8 cellular contexts compared by ENCODE assay signal in genomic region chr11:2891901-2892214, GRCh38.
DNase-seq lines count a peak whose midpoint lies in the region; ATAC-seq and TF ChIP-seq lines count a peak whose summit lies in the region.

No MANE protein-coding gene starts in this region.

- no peaks in the 10 kb centered on the region for H3K36me3 Mint-ChIP-seq in dendritic cell treated with granulocyte-macrophage colony-stimulating factor and Interleukin-4, amounts not matched to agents 40 ng/mL and 50 ng/mL, for 4 days (ENCODE audit: low read depth)
- H3K36me3 Mint-ChIP-seq in nephron (ENCODE audit: low read depth): no peaks in the 10 kb centered on the region

- H3K9me3 Mint-ChIP-seq in dendritic cell treated with granulocyte-macrophage colony-stimulating factor and Interleukin-4, amounts not matched to agents 40 ng/mL and 50 ng/mL, for 4 days: no peaks in the 10 kb centered on the region
- no peaks in the 10 kb centered on the region for H3K9me3 Mint-ChIP-seq in nephron

- no peak for ATAC-seq in HG02885 (IDR thresholded peaks at IDR 0.05; ENCODE audit: poor library complexity, unreplicated experiment)

- H3K4me1 Mint-ChIP-seq in dendritic cell treated with granulocyte-macrophage colony-stimulating factor and Interleukin-4, amounts not matched to agents 40 ng/mL and 50 ng/mL, for 4 days (ENCODE audit: low read depth): peaks cover 32% of the 10 kb centered on the region
- peaks cover 25% of the 10 kb centered on the region for H3K4me1 Mint-ChIP-seq in nephron

- H3K4me3 Mint-ChIP-seq in dendritic cell treated with granulocyte-macrophage colony-stimulating factor and Interleukin-4, amounts not matched to agents 40 ng/mL and 50 ng/mL, for 4 days: peak overlapping the region; percentile 63
- peak overlapping the region; percentile 56 to 82 (median 79) for H3K4me3 Mint-ChIP-seq in nephron

- peak overlapping the region; percentile 46 for H3K27ac Mint-ChIP-seq in dendritic cell treated with granulocyte-macrophage colony-stimulating factor and Interleukin-4, amounts not matched to agents 40 ng/mL and 50 ng/mL, for 4 days
- H3K27ac Mint-ChIP-seq in nephron: peak overlapping the region; percentile 76 to 82 (median 76)

- H3K27me3 Mint-ChIP-seq in dendritic cell treated with granulocyte-macrophage colony-stimulating factor and Interleukin-4, amounts not matched to agents 40 ng/mL and 50 ng/mL, for 4 days: peaks cover 48% of the 10 kb centered on the region
- H3K27me3 Mint-ChIP-seq in nephron (ENCODE audit: low read depth): peaks cover 4% of the 10 kb centered on the region

- intact Hi-C loops in dendritic cell treated with granulocyte-macrophage colony-stimulating factor and Interleukin-4, amounts not matched to agents 40 ng/mL and 50 ng/mL, for 4 days (cut with micrococcal nuclease): loop anchor here (5.0 kb wide), 1 partner anchor 445 kb away; the partner anchor contains the start of gene KCNQ1

- TF ChIP-seq CTCF in nephron (IDR thresholded peaks at IDR 0.05; ENCODE audit: unreplicated experiment in 3 of 3): no peak

- peak; percentile 43 for DNase-seq in Ammon's horn (ENCODE audit: low spot score)
- DNase-seq in NCI-H2196 (lab: John Stamatoyannopoulos, UW; ENCODE audit: unreplicated experiment): peak; percentile 76
- no peak for DNase-seq in NOMO-1 treated with DMSO at 0.1 percent for 48 hours (lab: John Stamatoyannopoulos, UW; ENCODE audit: unreplicated experiment)
- no peak for DNase-seq in OCI-M1 (lab: John Stamatoyannopoulos, UW)
- no peak for DNase-seq in HuH-7.5 (ENCODE audit: low spot score)

Comparison
In these comparisons a context has a peak if more than half of its experiments do, and no peak if none do; other contexts are left out.
1. DNase-seq: peak in Ammon's horn (single experiment) and NCI-H2196 (single experiment); none in NOMO-1 treated with DMSO at 0.1 percent for 48 hours (single experiment), OCI-M1 (single experiment) and HuH-7.5 (single experiment).